In the genomic region with DNA sequence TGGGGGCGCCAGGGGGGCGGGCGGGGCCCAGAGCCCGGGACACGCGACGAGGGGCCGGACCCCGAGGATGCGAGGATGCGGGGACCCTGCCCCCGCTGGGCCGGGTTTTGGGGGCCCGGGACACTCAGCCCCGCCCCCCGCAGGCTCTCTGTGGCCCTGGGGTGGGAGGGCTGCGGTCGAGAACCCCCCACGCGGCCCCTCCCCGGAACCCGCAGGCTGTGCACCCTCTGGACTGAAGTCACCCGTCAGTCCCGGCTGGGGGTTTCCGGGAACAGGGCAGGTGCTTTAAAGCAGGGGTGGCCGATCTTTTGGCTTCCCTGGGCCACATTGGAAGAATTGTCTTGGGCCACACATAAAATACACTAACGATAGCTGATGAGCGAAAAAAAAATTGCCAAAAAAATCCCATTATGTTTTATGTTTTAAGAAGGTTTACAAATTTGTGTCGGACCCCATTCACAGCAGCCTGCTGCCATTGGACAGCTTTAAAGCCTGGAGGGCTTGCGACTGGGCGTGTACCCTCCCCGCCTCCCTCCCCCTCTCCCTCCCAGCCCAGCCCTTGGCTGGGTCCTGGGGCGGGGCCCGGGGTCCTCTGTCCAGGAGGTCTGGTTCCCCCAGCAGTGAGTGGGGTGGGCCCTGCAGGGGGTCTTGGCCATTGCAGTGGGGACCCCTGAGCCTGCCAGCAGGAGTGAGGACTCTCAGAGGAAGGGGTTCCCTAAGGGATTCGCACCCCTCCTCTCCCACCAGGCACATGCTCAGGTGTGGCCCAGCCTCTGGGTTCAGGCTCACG, we compare ENCODE assay signal across 1 cellular context.
TF ChIP-seq lines count a peak whose summit lies in the region.

No MANE protein-coding gene starts in this region.

TF ChIP-seq in GM23338, 12 proteins besides CTCF, POLR2A, EP300 and RAD21 (continued from another document):
- TF ChIP-seq, protein P1, sequence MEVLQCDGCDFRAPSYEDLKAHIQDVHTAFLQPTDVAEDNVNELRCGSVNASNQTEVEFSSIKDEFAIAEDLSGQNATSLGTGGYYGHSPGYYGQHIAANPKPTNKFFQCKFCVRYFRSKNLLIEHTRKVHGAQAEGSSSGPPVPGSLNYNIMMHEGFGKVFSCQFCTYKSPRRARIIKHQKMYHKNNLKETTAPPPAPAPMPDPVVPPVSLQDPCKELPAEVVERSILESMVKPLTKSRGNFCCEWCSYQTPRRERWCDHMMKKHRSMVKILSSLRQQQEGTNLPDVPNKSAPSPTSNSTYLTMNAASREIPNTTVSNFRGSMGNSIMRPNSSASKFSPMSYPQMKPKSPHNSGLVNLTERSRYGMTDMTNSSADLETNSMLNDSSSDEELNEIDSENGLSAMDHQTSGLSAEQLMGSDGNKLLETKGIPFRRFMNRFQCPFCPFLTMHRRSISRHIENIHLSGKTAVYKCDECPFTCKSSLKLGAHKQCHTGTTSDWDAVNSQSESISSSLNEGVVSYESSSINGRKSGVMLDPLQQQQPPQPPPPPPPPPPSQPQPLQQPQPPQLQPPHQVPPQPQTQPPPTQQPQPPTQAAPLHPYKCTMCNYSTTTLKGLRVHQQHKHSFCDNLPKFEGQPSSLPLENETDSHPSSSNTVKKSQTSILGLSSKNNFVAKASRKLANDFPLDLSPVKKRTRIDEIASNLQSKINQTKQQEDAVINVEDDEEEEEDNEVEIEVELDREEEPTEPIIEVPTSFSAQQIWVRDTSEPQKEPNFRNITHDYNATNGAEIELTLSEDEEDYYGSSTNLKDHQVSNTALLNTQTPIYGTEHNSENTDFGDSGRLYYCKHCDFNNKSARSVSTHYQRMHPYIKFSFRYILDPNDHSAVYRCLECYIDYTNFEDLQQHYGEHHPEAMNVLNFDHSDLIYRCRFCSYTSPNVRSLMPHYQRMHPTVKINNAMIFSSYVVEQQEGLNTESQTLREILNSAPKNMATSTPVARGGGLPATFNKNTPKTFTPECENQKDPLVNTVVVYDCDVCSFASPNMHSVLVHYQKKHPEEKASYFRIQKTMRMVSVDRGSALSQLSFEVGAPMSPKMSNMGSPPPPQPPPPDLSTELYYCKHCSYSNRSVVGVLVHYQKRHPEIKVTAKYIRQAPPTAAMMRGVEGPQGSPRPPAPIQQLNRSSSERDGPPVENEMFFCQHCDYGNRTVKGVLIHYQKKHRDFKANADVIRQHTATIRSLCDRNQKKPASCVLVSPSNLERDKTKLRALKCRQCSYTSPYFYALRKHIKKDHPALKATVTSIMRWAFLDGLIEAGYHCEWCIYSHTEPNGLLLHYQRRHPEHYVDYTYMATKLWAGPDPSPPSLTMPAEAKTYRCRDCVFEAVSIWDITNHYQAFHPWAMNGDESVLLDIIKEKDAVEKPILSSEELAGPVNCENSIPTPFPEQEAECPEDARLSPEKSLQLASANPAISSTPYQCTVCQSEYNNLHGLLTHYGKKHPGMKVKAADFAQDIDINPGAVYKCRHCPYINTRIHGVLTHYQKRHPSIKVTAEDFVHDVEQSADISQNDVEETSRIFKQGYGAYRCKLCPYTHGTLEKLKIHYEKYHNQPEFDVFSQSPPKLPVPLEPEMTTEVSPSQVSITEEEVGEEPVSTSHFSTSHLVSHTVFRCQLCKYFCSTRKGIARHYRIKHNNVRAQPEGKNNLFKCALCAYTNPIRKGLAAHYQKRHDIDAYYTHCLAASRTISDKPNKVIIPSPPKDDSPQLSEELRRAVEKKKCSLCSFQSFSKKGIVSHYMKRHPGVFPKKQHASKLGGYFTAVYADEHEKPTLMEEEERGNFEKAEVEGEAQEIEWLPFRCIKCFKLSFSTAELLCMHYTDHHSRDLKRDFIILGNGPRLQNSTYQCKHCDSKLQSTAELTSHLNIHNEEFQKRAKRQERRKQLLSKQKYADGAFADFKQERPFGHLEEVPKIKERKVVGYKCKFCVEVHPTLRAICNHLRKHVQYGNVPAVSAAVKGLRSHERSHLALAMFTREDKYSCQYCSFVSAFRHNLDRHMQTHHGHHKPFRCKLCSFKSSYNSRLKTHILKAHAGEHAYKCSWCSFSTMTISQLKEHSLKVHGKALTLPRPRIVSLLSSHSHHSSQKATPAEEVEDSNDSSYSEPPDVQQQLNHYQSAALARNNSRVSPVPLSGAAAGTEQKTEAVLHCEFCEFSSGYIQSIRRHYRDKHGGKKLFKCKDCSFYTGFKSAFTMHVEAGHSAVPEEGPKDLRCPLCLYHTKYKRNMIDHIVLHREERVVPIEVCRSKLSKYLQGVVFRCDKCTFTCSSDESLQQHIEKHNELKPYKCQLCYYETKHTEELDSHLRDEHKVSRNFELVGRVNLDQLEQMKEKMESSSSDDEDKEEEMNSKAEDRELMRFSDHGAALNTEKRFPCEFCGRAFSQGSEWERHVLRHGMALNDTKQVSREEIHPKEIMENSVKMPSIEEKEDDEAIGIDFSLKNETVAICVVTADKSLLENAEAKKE (CRISPR knock-in tag; IDR thresholded peaks at IDR 0.05), result no peak
- no peak for TF ChIP-seq CREB1 (CRISPR knock-in tag; IDR thresholded peaks at IDR 0.05; ENCODE audit: low read depth)
- no peak for TF ChIP-seq NANOG (IDR thresholded peaks at IDR 0.05; ENCODE audit: borderline replicate concordance)
- TF ChIP-seq JUNB (IDR thresholded peaks at IDR 0.05; ENCODE audit: unreplicated experiment), result no peak
- no peak for TF ChIP-seq EZH2phosphoT487 (IDR thresholded peaks at IDR 0.05; ENCODE audit: unreplicated experiment)
- TF ChIP-seq POLR2AphosphoS5 (IDR thresholded peaks at IDR 0.05; ENCODE audit: low read depth), result no peak
- TF ChIP-seq EZH2 (IDR thresholded peaks at IDR 0.05; ENCODE audit: low read depth, unreplicated experiment), result no peak
- TF ChIP-seq, protein P2, sequence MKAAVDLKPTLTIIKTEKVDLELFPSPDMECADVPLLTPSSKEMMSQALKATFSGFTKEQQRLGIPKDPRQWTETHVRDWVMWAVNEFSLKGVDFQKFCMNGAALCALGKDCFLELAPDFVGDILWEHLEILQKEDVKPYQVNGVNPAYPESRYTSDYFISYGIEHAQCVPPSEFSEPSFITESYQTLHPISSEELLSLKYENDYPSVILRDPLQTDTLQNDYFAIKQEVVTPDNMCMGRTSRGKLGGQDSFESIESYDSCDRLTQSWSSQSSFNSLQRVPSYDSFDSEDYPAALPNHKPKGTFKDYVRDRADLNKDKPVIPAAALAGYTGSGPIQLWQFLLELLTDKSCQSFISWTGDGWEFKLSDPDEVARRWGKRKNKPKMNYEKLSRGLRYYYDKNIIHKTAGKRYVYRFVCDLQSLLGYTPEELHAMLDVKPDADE (IDR thresholded peaks at IDR 0.05), result no peak
- no peak for TF ChIP-seq ZNF114 (CRISPR knock-in tag; IDR thresholded peaks at IDR 0.05)
- TF ChIP-seq ZNF331 (CRISPR knock-in tag; IDR thresholded peaks at IDR 0.05; ENCODE audit: low read depth), result no peak
TF ChIP-seq in GM23338: peak in this region for 0.
